Comparison of ENCODE assay signal across 17 cellular contexts in genomic region chr3:160677459-160677901, GRCh38. TPM values are rescaled to one million over a fixed set of nuclear protein-coding genes. Genes with fewer than 3 reads are reported as not detected.
A peak's percentile ranks its signal among the peaks of the same experiment; 100 is the strongest.
DNase-seq lines count a peak whose midpoint lies in the region; ATAC-seq, FAIRE-seq and TF ChIP-seq lines count a peak whose summit lies in the region.
"Had no signal": no experiment of that assay in that cellular context is flagged by ENCODE, and none has a peak within 500 bp of the region (broad histone marks: within the 10 kb centered on the region; RNA-seq: fewer than 3 reads in every experiment).

No MANE protein-coding gene starts in this region.

- H3K9me3 ChIP-seq in body of pancreas (no peaks in the 10 kb centered on the region), smooth muscle cell (replicated peaks; ENCODE audit: low read depth) (no peaks in the 10 kb centered on the region), vagina (no peaks in the 10 kb centered on the region)
- H3K9me3 ChIP-seq: MG63, SJSA1 had no signal

- DNase-seq in HFFc6 (peak; percentile 13), body of pancreas (peak; percentile 25 to 54 (median 38)), left colon (peak; percentile 36 to 41), smooth muscle cell (lab: John Stamatoyannopoulos, UW; ENCODE audit: unreplicated experiment) (no peak), vagina (ENCODE audit: extremely low spot score in 2 of 2) (no peak), GM19239 (ENCODE audit: insufficient read length, low spot score) (no peak), amygdala (lab: John Stamatoyannopoulos, UW) (no peak), NCI-H2171 treated with DMSO at 0.1 percent for 48 hours (lab: John Stamatoyannopoulos, UW) (no peak)
- DNase-seq: activated T-cell treated with anti-CD3 and anti-CD28 coated beads, Interleukin-2, amount 50 U/mL, for 24 hours; immature natural killer cell; NCI-H446 treated with DMSO at 0.1 percent for 48 hours; nucleus accumbens; stimulated activated CD4-positive, alpha-beta T cell treated with anti-CD3 and anti-CD28 coated beads, Interleukin-2, amount 100 ng/mL, for 48 hours had no signal

- H3F3A ChIP-seq in smooth muscle cell (ENCODE audit: low read depth), result no peaks in the 10 kb centered on the region

- H3K4me3 ChIP-seq in body of pancreas, result no peak overlapping the region
- peak overlapping the region; percentile 10 for H3K4me3 ChIP-seq in smooth muscle cell
- H3K4me3 ChIP-seq in vagina, result no peak overlapping the region
- H3K4me3 ChIP-seq: MG63, SJSA1 had no signal

- H3K27ac ChIP-seq in body of pancreas, result peak overlapping the region; percentile 82 to 89 (median 88)
- H3K27ac ChIP-seq in smooth muscle cell (ENCODE audit: low read depth), result peak overlapping the region; percentile 90
- H3K27ac ChIP-seq in vagina, result no peak overlapping the region
- H3K27ac ChIP-seq: SJSA1 had no signal

- H3K79me2 ChIP-seq in smooth muscle cell (ENCODE audit: low read depth), result no peaks in the 10 kb centered on the region

- FAIRE-seq in GM19239 (lab: Jason Lieb, UNC), result no peak

- peak overlapping the region; percentile 43 for H2AFZ ChIP-seq in smooth muscle cell (ENCODE audit: low read depth)

- H3K4me3 Mint-ChIP-seq in HFFc6, result peak overlapping the region; percentile 57
- H3K4me3 Mint-ChIP-seq: activated T-cell treated with anti-CD3 and anti-CD28 coated beads, Interleukin-2, amount 50 U/mL, for 24 hours; immature natural killer cell; stimulated activated naive CD8-positive, alpha-beta T cell treated with anti-CD3 and anti-CD28 coated beads, Interleukin-15, Interleukin-2, amounts not matched to agents 100 ng/mL and 50 ng/mL, for 24 hours had no signal

- H3K27me3 Mint-ChIP-seq in HFFc6 (ENCODE audit: insufficient read depth), result no peaks in the 10 kb centered on the region

- peaks cover 36% of the 10 kb centered on the region for H3K4me1 Mint-ChIP-seq in HFFc6 (ENCODE audit: low read depth)
- H3K4me1 Mint-ChIP-seq: immature natural killer cell had no signal

- H3K27me3 ChIP-seq in body of pancreas, result no peaks in the 10 kb centered on the region
- H3K27me3 ChIP-seq in smooth muscle cell (ENCODE audit: low read depth), result no peaks in the 10 kb centered on the region
- H3K27me3 ChIP-seq in vagina, result no peaks in the 10 kb centered on the region
- H3K27me3 ChIP-seq: MG63, SJSA1 had no signal

- H3K9me3 Mint-ChIP-seq in HFFc6, result no peaks in the 10 kb centered on the region
- H3K9me3 Mint-ChIP-seq: activated T-cell treated with anti-CD3 and anti-CD28 coated beads, Interleukin-2, amount 50 U/mL, for 24 hours; immature natural killer cell; stimulated activated naive CD8-positive, alpha-beta T cell treated with anti-CD3 and anti-CD28 coated beads, Interleukin-15, Interleukin-2, amounts not matched to agents 100 ng/mL and 50 ng/mL, for 24 hours had no signal

- 59 to 63% methylated on average over 4 of the region's 4 CpGs for WGBS in body of pancreas, 2 donors
- WGBS in smooth muscle cell (ENCODE audit: low lambda C conversion rate), result 51% methylated on average over 4 of the region's 4 CpGs

- ATAC-seq in body of pancreas (peak; percentile 43), left colon (peak; percentile 54)
- ATAC-seq: activated CD4-positive, CD25-positive, alpha-beta regulatory T cell treated with anti-CD3 and anti-CD28 coated beads, Interleukin-2, amount 50 U/mL, for 24 hours had no signal

- H3K36me3 ChIP-seq in body of pancreas (replicated peaks in 1 of 2; ENCODE audit: insufficient read depth in 1 of 2, low read depth in 2 of 2) (no peaks in the 10 kb centered on the region), smooth muscle cell (ENCODE audit: low read depth) (no peaks in the 10 kb centered on the region), vagina (no peaks in the 10 kb centered on the region)
- H3K36me3 ChIP-seq: MG63, SJSA1 had no signal

- peak overlapping the region; percentile 63 for H3K27ac Mint-ChIP-seq in HFFc6
- H3K27ac Mint-ChIP-seq: activated T-cell treated with anti-CD3 and anti-CD28 coated beads, Interleukin-2, amount 50 U/mL, for 24 hours; immature natural killer cell; stimulated activated naive CD8-positive, alpha-beta T cell treated with anti-CD3 and anti-CD28 coated beads, Interleukin-15, Interleukin-2, amounts not matched to agents 100 ng/mL and 50 ng/mL, for 24 hours had no signal

- peak overlapping the region; percentile 52 for H3K9ac ChIP-seq in smooth muscle cell (ENCODE audit: low read depth)

- no peak for TF ChIP-seq CTCF in HFFc6 (IDR thresholded peaks at IDR 0.05)
- TF ChIP-seq CTCF in body of pancreas (IDR thresholded peaks at IDR 0.05), result no peak
- no peak for TF ChIP-seq CTCF in smooth muscle cell (IDR thresholded peaks at IDR 0.05; ENCODE audit: borderline replicate concordance, insufficient read depth, poor library complexity, severe bottlenecking)
- no peak for TF ChIP-seq CTCF in vagina (IDR thresholded peaks at IDR 0.05)

- H3K4me1 ChIP-seq in body of pancreas (peaks cover 56% of the 10 kb centered on the region), smooth muscle cell (ENCODE audit: low read depth) (peaks cover 11% of the 10 kb centered on the region), vagina (peaks cover 5% of the 10 kb centered on the region)

- no peaks in the 10 kb centered on the region for H4K20me1 ChIP-seq in smooth muscle cell (ENCODE audit: low read depth)

- TF ChIP-seq POLR2A in body of pancreas (IDR thresholded peaks at IDR 0.05), result no peak
- TF ChIP-seq POLR2A in vagina (IDR thresholded peaks at IDR 0.05), result no peak

- peak overlapping the region; percentile 16 for H3K4me2 ChIP-seq in smooth muscle cell

- no peaks in the 10 kb centered on the region for H3K36me3 Mint-ChIP-seq in HFFc6 (ENCODE audit: low read depth)
- H3K36me3 Mint-ChIP-seq: immature natural killer cell had no signal

- intact Hi-C loops in body of pancreas (cut with DNase I), result no loop called here
- intact Hi-C loops in left colon (cut with DNase I, micrococcal nuclease), result no loop called here
- intact Hi-C loops in vagina (cut with DNase I), result no loop called here

RNA-seq across cellular contexts. Expression of gene ARL14, which starts 0.5 kb away (rescaled TPM):
- total RNA-seq in HFFc6 (2021; fragmentation: NEBNext Ultra II Directional; extraction: Animal tissue kit (Norgen Biotek cat#: 25700)), result under 1 TPM in 3 of 6 experiments, not detected in 3; 0.14 to 0.22 (median 0.17) TPM
- total RNA-seq in body of pancreas, result 1 to 10 TPM; 2.3 to 8.8 TPM
- 10 to 100 TPM; 14.9 to 51.8 TPM for total RNA-seq in left colon
- total RNA-seq in smooth muscle cell, result 1.1 and 1.2 TPM in 2 replicates
- polyA plus RNA-seq in smooth muscle cell, result not detected in 2 replicates
- total RNA-seq in vagina, result not detected
- total RNA-seq: SJSA1 had no signal
- polyA plus RNA-seq: immature natural killer cell had no signal

Comparison
In these comparisons a context has a peak if more than half of its experiments do, and no peak if none do; other contexts are left out.
1. DNase-seq: peak in HFFc6 (single experiment), body of pancreas (4 of 4) and left colon (2 of 2); none in smooth muscle cell (single experiment), vagina (0 of 2), GM19239 (single experiment), amygdala (0 of 56) and NCI-H2171 treated with DMSO at 0.1 percent for 48 hours (single experiment).